8 cellular contexts compared by ENCODE assay signal in the genomic region with DNA sequence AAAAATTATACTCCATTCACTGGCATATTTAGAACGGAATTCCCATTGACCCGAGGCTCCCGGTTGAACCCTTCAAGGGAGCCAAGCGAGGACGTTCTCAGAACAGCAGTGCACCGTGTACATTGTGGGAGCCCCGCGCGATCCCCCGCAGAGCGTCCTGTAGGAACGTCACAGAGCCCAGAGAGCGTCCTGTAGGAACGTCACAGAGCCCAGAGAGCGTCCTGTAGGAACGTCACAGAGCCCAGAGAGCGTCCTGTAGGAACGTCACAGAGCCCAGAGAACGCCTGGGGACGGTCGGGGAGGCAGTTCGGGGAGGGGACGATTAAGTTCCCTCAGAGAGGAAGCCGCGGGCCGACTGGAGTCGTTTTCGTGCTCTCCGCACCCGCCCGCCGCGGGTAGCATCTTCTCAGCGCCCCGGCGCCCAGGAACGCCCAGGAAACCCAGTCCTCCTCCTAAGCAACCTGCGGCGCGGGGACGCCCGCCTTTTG. TPM values are rescaled to one million over a fixed set of nuclear protein-coding genes. Genes with fewer than 3 reads are reported as not detected.
A peak's percentile ranks its signal among the peaks of the same experiment; 100 is the strongest.
DNase-seq lines count a peak whose midpoint lies in the region; ATAC-seq and TF ChIP-seq lines count a peak whose summit lies in the region.

No MANE protein-coding gene starts in this region.

- no peaks in the 10 kb centered on the region for H3K27me3 Mint-ChIP-seq in chondrocyte (ENCODE audit: low read depth)

- TF ChIP-seq CTCF in KMS-11 (conservative IDR thresholded peaks at IDR 0.05; ENCODE audit: low read depth, low read length): no peak
- TF ChIP-seq CTCF in chondrocyte (IDR thresholded peaks at IDR 0.05): no peak

- H3K27ac Mint-ChIP-seq in chondrocyte (ENCODE audit: unreplicated experiment): peak overlapping the region; percentile 97

- H4K20me1 ChIP-seq in KMS-11 (ENCODE audit: insufficient read depth): peaks cover 18% of the 10 kb centered on the region; the same call in 1 of the 2 replicates

- DNase-seq in NCI-H1417 (lab: John Stamatoyannopoulos, UW): peak; percentile 60 to 92 (median 90)
- DNase-seq in NCI-H1417 treated with DMSO at 0.1 percent for 48 hours (lab: John Stamatoyannopoulos, UW): no peak
- peak; percentile 70 for DNase-seq in T-helper 22 cell (ENCODE audit: low read depth)
- no peak for DNase-seq in chondrocyte (ENCODE audit: low spot score)
- DNase-seq in left lobe of liver (ENCODE audit: low spot score): no peak
- DNase-seq in stimulated activated CD8-positive, alpha-beta memory T cell treated with anti-CD3 and anti-CD28 coated beads, Interleukin-12 subunit alpha, Interleukin-12 subunit beta, amount 100 ng/mL, for 24 hours (ENCODE audit: extremely low read depth): peak; percentile 39

- H3K79me2 ChIP-seq in KMS-11 (ENCODE audit: insufficient read depth, low read depth): peaks cover 39% of the 10 kb centered on the region

- peaks cover 25% of the 10 kb centered on the region for H3K4me1 ChIP-seq in KMS-11 (ENCODE audit: low read depth, poor library complexity, severe bottlenecking)

- H3K9ac ChIP-seq in KMS-11: peak overlapping the region; percentile 62; the same call in 1 of the 2 replicates

- H3K4me3 Mint-ChIP-seq in chondrocyte (ENCODE audit: unreplicated experiment): peak overlapping the region; percentile 91

- H3K9me3 Mint-ChIP-seq in chondrocyte (ENCODE audit: low read depth): no peaks in the 10 kb centered on the region

- peak; percentile 53 for ATAC-seq in GM21723 (IDR thresholded peaks at IDR 0.05; ENCODE audit: unreplicated experiment)
- ATAC-seq in left lobe of liver: peak; percentile 56

- peaks cover 38% of the 10 kb centered on the region for H3K4me1 Mint-ChIP-seq in chondrocyte (ENCODE audit: low read depth)

- H3K27me3 ChIP-seq in KMS-11 (ENCODE audit: insufficient read depth, low read depth): no peaks in the 10 kb centered on the region

- no peaks in the 10 kb centered on the region for H3K36me3 ChIP-seq in KMS-11 (ENCODE audit: insufficient read depth)

- H3K27ac ChIP-seq in KMS-11: peak overlapping the region; percentile 81

- peak overlapping the region; percentile 44 for H3K4me2 ChIP-seq in KMS-11

- peak overlapping the region; percentile 99 for H2AFZ ChIP-seq in KMS-11 (ENCODE audit: low read depth)

- no peaks in the 10 kb centered on the region for H3K36me3 Mint-ChIP-seq in chondrocyte (ENCODE audit: low read depth)

- peak overlapping the region; percentile 96 for H3K4me3 ChIP-seq in KMS-11 (IDR thresholded peaks at IDR 0.05; ENCODE audit: insufficient read depth, low read depth, low read length)

RNA-seq across cellular contexts. Expression of gene ATP1B3, which starts 0.5 kb away (rescaled TPM):
- total RNA-seq in chondrocyte: 143 to 165 TPM (median 161 TPM) in 3 replicates
- 4.4 TPM for total RNA-seq in left lobe of liver

Comparison
In these comparisons a context has a peak if more than half of its experiments do, and no peak if none do; other contexts are left out.
1. DNase-seq: peak in NCI-H1417 (3 of 3), T-helper 22 cell (single experiment) and stimulated activated CD8-positive, alpha-beta memory T cell treated with anti-CD3 and anti-CD28 coated beads, Interleukin-12 subunit alpha, Interleukin-12 subunit beta, amount 100 ng/mL, for 24 hours (single experiment); none in NCI-H1417 treated with DMSO at 0.1 percent for 48 hours (single experiment), chondrocyte (single experiment) and left lobe of liver (single experiment).
2. RNA of gene ATP1B3, which starts 0.5 kb away (total RNA-seq): 143 to 165 TPM in chondrocyte; 4.4 TPM in left lobe of liver (single experiment); every median in the first group is over 10 times any median in the second.